Comparison of ENCODE assay signal across 1 cellular context in the genomic region with DNA sequence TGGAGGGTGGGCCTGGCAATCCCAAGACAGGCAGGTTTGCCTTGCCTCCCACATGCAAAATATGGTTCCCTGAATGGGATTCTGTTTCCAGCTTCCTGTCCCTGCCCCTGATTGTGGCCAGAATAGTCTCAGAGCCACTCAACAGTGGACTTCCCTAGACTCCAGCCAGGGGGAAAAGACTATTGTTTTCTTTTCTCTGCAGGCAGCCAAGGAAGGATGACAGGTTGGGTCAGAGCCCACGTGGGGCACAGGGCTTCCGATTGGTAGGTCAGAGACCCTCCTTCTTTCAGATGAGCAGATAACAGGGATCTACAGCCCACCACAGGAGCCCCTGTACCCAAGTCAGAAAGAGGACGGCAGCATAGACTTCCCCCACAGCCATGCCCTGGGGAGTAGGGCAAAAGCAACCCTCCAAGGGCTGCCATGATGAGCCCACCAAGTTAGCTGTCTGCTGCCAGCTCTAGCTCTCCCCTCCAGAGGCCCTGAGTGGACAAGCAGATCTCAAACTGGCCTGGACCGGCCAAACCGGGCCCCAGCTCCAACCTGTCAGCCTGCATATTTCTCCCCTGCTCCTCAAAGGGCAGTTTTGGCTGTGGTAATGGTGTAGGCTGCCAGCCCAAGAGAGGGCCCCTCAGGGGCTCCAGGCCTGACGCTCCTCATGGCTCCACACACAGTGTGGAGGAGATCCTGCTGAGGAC.
TF ChIP-seq lines count a peak whose summit lies in the region.

No MANE protein-coding gene starts in this region.

TF ChIP-seq in endothelial cell of umbilical vein, 7 proteins besides CTCF, POLR2A, EP300 and RAD21:
- TF ChIP-seq, protein P1, sequence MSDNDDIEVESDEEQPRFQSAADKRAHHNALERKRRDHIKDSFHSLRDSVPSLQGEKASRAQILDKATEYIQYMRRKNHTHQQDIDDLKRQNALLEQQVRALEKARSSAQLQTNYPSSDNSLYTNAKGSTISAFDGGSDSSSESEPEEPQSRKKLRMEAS (IDR thresholded peaks at IDR 0.05; ENCODE audit: insufficient read depth, insufficient read length): peak; percentile 56
- TF ChIP-seq POLR2AphosphoS5 (IDR thresholded peaks at IDR 0.05; ENCODE audit: insufficient read depth, low read depth, low read length) (peak; percentile 34), FOS (IDR thresholded peaks at IDR 0.05; ENCODE audit: borderline replicate concordance, insufficient read depth, low read length) (no peak), MYC (IDR thresholded peaks at IDR 0.05; ENCODE audit: low read depth, low read length) (no peak), GATA2 (IDR thresholded peaks at IDR 0.05; ENCODE audit: insufficient read depth, insufficient read length, low read depth, low read length) (peak; percentile 90)
